ENCODE assay signal across 8 cellular contexts in genomic region chr13:41457589-41458186, GRCh38. TPM values are rescaled to one million over a fixed set of nuclear protein-coding genes. Genes with fewer than 3 reads are reported as not detected.
DNase-seq lines count a peak whose midpoint lies in the region; ATAC-seq and TF ChIP-seq lines count a peak whose summit lies in the region.

No MANE protein-coding gene starts in this region.

- ATAC-seq in GM19467 (IDR thresholded peaks at IDR 0.05; ENCODE audit: unreplicated experiment) = peak; percentile 26

- H3K4me1 ChIP-seq in right atrium auricular region = peaks cover 0 to 24% of the 10 kb centered on the region in 2 donors

- peaks cover 20% of the 10 kb centered on the region for H3K27me3 ChIP-seq in AG04450 (ENCODE audit: control insufficient read depth, insufficient read depth, low read length)
- H3K27me3 ChIP-seq in right atrium auricular region = peaks cover 0 to 6% of the 10 kb centered on the region in 2 donors

- POLR2A ChIA-PET in AG04450 (lab: Yijun Ruan, JAX) = interaction anchor here (0.6 to 1.0 kb wide), 3 partner anchors 108 to 200 kb away, joined by 3 to 4 read pairs (median 4); no protein-coding TSS in a partner anchor

- peak overlapping the region; percentile 68 to 91 (median 84) for H3K4me3 Mint-ChIP-seq in IgD-negative memory B cell

- no peak for DNase-seq in AG04450 (ENCODE audit: low read depth, low spot score)
- DNase-seq in activated naive CD4-positive, alpha-beta T cell (lab: John Stamatoyannopoulos, UW) = peak in 3 of 4 experiments; percentile 18 to 44 (median 38)
- DNase-seq in right atrium auricular region (ENCODE audit: low spot score) = no peak
- no peak for DNase-seq in skeletal muscle cell (ENCODE audit: low read depth)
- DNase-seq in SHP77 (lab: John Stamatoyannopoulos, UW) = no peak
- no peak for DNase-seq in G401 (ENCODE audit: low spot score)

- peaks cover 9% of the 10 kb centered on the region for H3K36me3 ChIP-seq in right atrium auricular region

- H3K36me3 Mint-ChIP-seq in IgD-negative memory B cell = no peaks in the 10 kb centered on the region

- CTCF ChIA-PET in AG04450 (lab: Charles Lee) = interaction anchor here (4.3 kb wide), 1 partner anchor 193 kb away, joined by 93 read pairs; no protein-coding TSS in a partner anchor

- TF ChIP-seq CTCF in AG04450 (IDR thresholded peaks at IDR 0.05; ENCODE audit: low read depth, low read length) (no peak), right atrium auricular region (IDR thresholded peaks at IDR 0.05) (no peak)

- peak overlapping the region; percentile 23 to 72 (median 62) for H3K27ac Mint-ChIP-seq in IgD-negative memory B cell

- peaks cover 16 to 26% (median 25%) of the 10 kb centered on the region in 3 donors for H3K4me1 Mint-ChIP-seq in IgD-negative memory B cell

- peaks cover 41% of the 10 kb centered on the region for H3K27me3 Mint-ChIP-seq in IgD-negative memory B cell

- H3K9me3 ChIP-seq in AG04450 (ENCODE audit: control insufficient read depth, insufficient read depth, low read length) (peaks cover 4% of the 10 kb centered on the region; the same call in 1 of the 2 replicates), right atrium auricular region (no peaks in the 10 kb centered on the region)

- H3K27ac ChIP-seq in AG04450 (ENCODE audit: low read depth, low read length) = no peak overlapping the region
- peak overlapping the region; percentile 70 to 82 for H3K27ac ChIP-seq in right atrium auricular region

- H3K4me3 ChIP-seq in AG04450 (ENCODE audit: low read depth, low read length) = peak overlapping the region; percentile 84
- H3K4me3 ChIP-seq in right atrium auricular region = peak overlapping the region; percentile 59 to 68
- peak overlapping the region; percentile 54 for H3K4me3 ChIP-seq in skeletal muscle cell (ENCODE audit: low read depth, low read length)

- in situ Hi-C loops in G401 (cut with HindIII; ENCODE audit: low sequenced_read_pairs) = no loop called here

- H3K9me3 Mint-ChIP-seq in IgD-negative memory B cell = no peaks in the 10 kb centered on the region

RNA-seq across cellular contexts. Expression of gene RGCC, which starts 0.3 kb away (rescaled TPM):
- 141 TPM in 2 replicates for polyA plus RNA-seq in AG04450 (2011; rRNA removed)
- polyA minus RNA-seq in AG04450 (2011; rRNA and poly(A)+ RNA removed) = 32.8 and 38.8 TPM in 2 replicates
- 6.8 TPM for polyA plus RNA-seq in IgD-negative memory B cell
- 10 to 100 TPM; 53.9 to 94.8 TPM for total RNA-seq in right atrium auricular region
- 3.4 and 4.3 TPM in 2 replicates for total RNA-seq in G401 (2014; rRNA removed; shearing (Covaris generic))

Comparison
In these comparisons a context has a peak if more than half of its experiments do, and no peak if none do; other contexts are left out.
1. DNase-seq: peak in activated naive CD4-positive, alpha-beta T cell (3 of 4); none in AG04450 (single experiment), right atrium auricular region (single experiment), skeletal muscle cell (single experiment), SHP77 (0 of 2) and G401 (single experiment).
2. RNA of gene RGCC, which starts 0.3 kb away (total RNA-seq): 53.9 to 94.8 TPM in right atrium auricular region; 3.4 to 4.3 TPM in G401; every median in the first group is over 10 times any median in the second.
3. Peak in every context shown above with its lines, with median percentiles within 50 percentile points of each other: H3K4me3 ChIP-seq.